Comparison of ENCODE assay signal across 19 cellular contexts in the genomic region with DNA sequence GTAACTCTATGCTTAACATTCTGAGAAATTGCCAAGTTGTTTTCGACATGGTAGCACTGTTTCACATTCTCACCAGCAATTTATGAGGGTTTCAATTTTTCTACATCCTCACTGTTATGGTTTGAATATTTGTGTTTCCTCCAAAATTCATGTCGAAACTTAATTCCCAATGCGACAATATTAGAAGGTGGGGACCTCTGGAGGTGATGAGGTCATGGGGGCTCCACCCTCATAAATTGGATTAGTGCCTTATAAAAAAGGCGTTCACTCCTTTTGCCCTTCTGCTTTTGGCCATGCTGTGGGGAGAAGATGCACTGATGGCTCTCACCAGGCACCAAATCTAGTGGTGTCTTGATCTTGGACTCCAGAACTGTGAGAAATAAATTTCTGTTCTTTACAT.
DNase-seq lines count a peak whose midpoint lies in the region; ATAC-seq and TF ChIP-seq lines count a peak whose summit lies in the region.
"Had no signal": no experiment of that assay in that cellular context is flagged by ENCODE, and none has a peak within 500 bp of the region (broad histone marks: within the 10 kb centered on the region; RNA-seq: fewer than 3 reads in every experiment).

No MANE protein-coding gene starts in this region.

- TF ChIP-seq CTCF in heart right ventricle (IDR thresholded peaks at IDR 0.05), result no peak
- TF ChIP-seq CTCF in esophagus muscularis mucosa (IDR thresholded peaks at IDR 0.05), result no peak
- TF ChIP-seq CTCF in gastrocnemius medialis (IDR thresholded peaks at IDR 0.05 in 4 of 5, conservative IDR thresholded peaks at IDR 0.05 in 1 of 5), result no peak

- no peak overlapping the region for H3K4me3 ChIP-seq in heart right ventricle
- H3K4me3 ChIP-seq in esophagus muscularis mucosa, result no peak overlapping the region
- no peak overlapping the region for H3K4me3 ChIP-seq in gastrocnemius medialis
- H3K4me3 ChIP-seq: A549, HAP-1 had no signal

- WGBS in heart right ventricle, 2 donors, result 79 to 81% methylated on average over 4 of the region's 4 CpGs
- WGBS in esophagus muscularis mucosa, result 83% methylated on average over 4 of the region's 4 CpGs

- in situ Hi-C loops in gastrocnemius medialis (cut with MboI; ENCODE audit: low sequenced_read_pairs in 4 of 4), result no loop called here

- intact Hi-C loops in Right ventricle myocardium superior (cut with DNase I) (no loop called here), heart right ventricle (cut with DNase I) (no loop called here), esophagus muscularis mucosa (cut with DNase I) (no loop called here), gastrocnemius medialis (cut with DNase I; ENCODE audit: low total_unique reads) (no loop called here)

- peak; percentile 31 for ATAC-seq in Right ventricle myocardium superior (ENCODE audit: poor library complexity)
- ATAC-seq in heart right ventricle, result no peak
- ATAC-seq in gastrocnemius medialis, result peak; percentile 33 to 46
- ATAC-seq: A549 had no signal

- H3K9me3 ChIP-seq in heart right ventricle (peaks cover 0 to 23% (median 9%) of the 10 kb centered on the region in 11 donors), esophagus muscularis mucosa (peaks cover 0 to 18% (median 7%) of the 10 kb centered on the region in 4 donors), gastrocnemius medialis (no peaks in the 10 kb centered on the region)

- H3K4me1 ChIP-seq in heart right ventricle (no peaks in the 10 kb centered on the region), esophagus muscularis mucosa (no peaks in the 10 kb centered on the region), gastrocnemius medialis (no peaks in the 10 kb centered on the region)
- H3K4me1 ChIP-seq: A549, HAP-1 had no signal

- TF ChIP-seq EP300 in esophagus muscularis mucosa (IDR thresholded peaks at IDR 0.05), result no peak

- no peak overlapping the region for H3K27ac ChIP-seq in heart right ventricle
- no peak overlapping the region for H3K27ac ChIP-seq in esophagus muscularis mucosa (replicated peaks in 1 of 4)
- H3K27ac ChIP-seq in gastrocnemius medialis, result no peak overlapping the region
- H3K27ac ChIP-seq: A549 had no signal

- DNase-seq in Right ventricle myocardium superior (no peak), heart right ventricle (no peak), esophagus muscularis mucosa (ENCODE audit: extremely low spot score) (peak; percentile 66), gastrocnemius medialis (no peak), NCI-H1105 treated with DMSO at 0.1 percent for 48 hours (lab: John Stamatoyannopoulos, UW) (no peak)
- no peak for DNase-seq in activated CD4-positive, alpha-beta T cell treated with anti-CD3 and anti-CD28 coated beads for 4 hours
- DNase-seq: 8988T; ACHN; C1 segment of cervical spinal cord; Calu3; CD4-positive, alpha-beta memory T cell; COR-L47; DMS53; DMS79 treated with DMSO at 0.1 percent for 48 hours; GF-D8; GOT3; HFFc6 had no signal

- no peaks in the 10 kb centered on the region for H3K36me3 ChIP-seq in heart right ventricle
- no peaks in the 10 kb centered on the region for H3K36me3 ChIP-seq in esophagus muscularis mucosa
- H3K36me3 ChIP-seq in gastrocnemius medialis, result no peaks in the 10 kb centered on the region
- H3K36me3 ChIP-seq: HAP-1 had no signal

- TF ChIP-seq POLR2A in esophagus muscularis mucosa (IDR thresholded peaks at IDR 0.05; ENCODE audit: low read depth) (no peak), gastrocnemius medialis (IDR thresholded peaks at IDR 0.05) (no peak)

- H3K27me3 ChIP-seq in heart right ventricle (no peaks in the 10 kb centered on the region), esophagus muscularis mucosa (no peaks in the 10 kb centered on the region), gastrocnemius medialis (no peaks in the 10 kb centered on the region)

Comparison
In these comparisons a context has a peak if more than half of its experiments do, and no peak if none do; other contexts are left out.
1. ATAC-seq: peak in Right ventricle myocardium superior (single experiment) and gastrocnemius medialis (2 of 2); none in heart right ventricle (0 of 8).